In genomic region chr7:75485979-75486643, GRCh38 we compare ENCODE assay signal across 8 cellular contexts. TPM values are rescaled to one million over a fixed set of nuclear protein-coding genes. Genes with fewer than 3 reads are reported as not detected.
DNase-seq lines count a peak whose midpoint lies in the region; ATAC-seq and TF ChIP-seq lines count a peak whose summit lies in the region.
"Not testable (repeated sequence)": the region's sequence is repeated elsewhere in the genome, so short reads cannot be mapped to it uniquely, and the experiment has no call there.

Gene POM121C, minus strand, starts transcription at chr7:75486299. Its CDS starts 44,803 bp downstream, at chr7:75441496.

- intact Hi-C loops in right lobe of liver (cut with DNase I): not testable (repeated sequence)

- DNase-seq in NCI-H748 treated with DMSO at 0.1 percent for 48 hours (lab: John Stamatoyannopoulos, UW) (peak; percentile 55), dermis blood vessel endothelial cell (peak; percentile 85), right lobe of liver (peak; percentile 96 to 98 (median 98))
- DNase-seq in activated CD4-positive, alpha-beta T cell treated with anti-CD3 and anti-CD28 coated beads, Interleukin-2, amount 50 U/mL, for 24 hours (ENCODE audit: low read depth in 1 of 2, low spot score in 1 of 2): peak; percentile 64 to 85
- peak; percentile 91 for DNase-seq in stimulated activated CD4-positive, alpha-beta T cell treated with anti-CD3 and anti-CD28 coated beads, Interleukin-4, amount 100 ng/mL, for 24 hours

- peak; percentile 99 for ATAC-seq in GM19395 (IDR thresholded peaks at IDR 0.05; ENCODE audit: unreplicated experiment)
- peak; percentile 91 for ATAC-seq in HG03558 (IDR thresholded peaks at IDR 0.05; ENCODE audit: extremely low read depth, unreplicated experiment)
- ATAC-seq in right lobe of liver: peak; percentile 100

- H3K27ac ChIP-seq in C4-2B: peak within 1 kb of the TSS; percentile 84
- H3K27ac ChIP-seq in right lobe of liver: peak within 1 kb of the TSS; percentile 60 to 87 (median 74)

- H3K4me1 ChIP-seq in right lobe of liver: not testable (repeated sequence)

- not testable (repeated sequence) for H3K9me3 ChIP-seq in right lobe of liver

- 0% methylated on average over 12 of the region's 49 CpGs for WGBS in right lobe of liver (ENCODE audit: insufficient coverage, low coverage, low lambda C conversion rate, missing lambda C conversion rate)

- H3K27me3 ChIP-seq in right lobe of liver: not testable (repeated sequence)

- TF ChIP-seq POLR2A in right lobe of liver (IDR thresholded peaks at IDR 0.05): peak; percentile 69

- peak within 1 kb of the TSS; percentile 72 to 79 (median 78) for H3K4me3 ChIP-seq in right lobe of liver

- not testable (repeated sequence) for TF ChIP-seq CTCF in C4-2B (conservative IDR thresholded peaks at IDR 0.05); right lobe of liver (IDR thresholded peaks at IDR 0.05)

- H3K36me3 ChIP-seq in right lobe of liver: not testable (repeated sequence)

RNA-seq across cellular contexts. Expression of gene POM121C, which starts in this region (rescaled TPM):
- total RNA-seq in dermis blood vessel endothelial cell (9.4 and 15.3 TPM in 2 replicates), right lobe of liver (10 to 100 TPM; 12.2 to 21.0 (median 17.0) TPM)

Comparison
In these comparisons a context has a peak if more than half of its experiments do, and no peak if none do; other contexts are left out.
1. Peak in every context shown above with its lines: DNase-seq, ATAC-seq, H3K4me3 ChIP-seq and H3K27ac ChIP-seq.